Comparison of ENCODE assay signal across 15 cellular contexts in the genomic region with DNA sequence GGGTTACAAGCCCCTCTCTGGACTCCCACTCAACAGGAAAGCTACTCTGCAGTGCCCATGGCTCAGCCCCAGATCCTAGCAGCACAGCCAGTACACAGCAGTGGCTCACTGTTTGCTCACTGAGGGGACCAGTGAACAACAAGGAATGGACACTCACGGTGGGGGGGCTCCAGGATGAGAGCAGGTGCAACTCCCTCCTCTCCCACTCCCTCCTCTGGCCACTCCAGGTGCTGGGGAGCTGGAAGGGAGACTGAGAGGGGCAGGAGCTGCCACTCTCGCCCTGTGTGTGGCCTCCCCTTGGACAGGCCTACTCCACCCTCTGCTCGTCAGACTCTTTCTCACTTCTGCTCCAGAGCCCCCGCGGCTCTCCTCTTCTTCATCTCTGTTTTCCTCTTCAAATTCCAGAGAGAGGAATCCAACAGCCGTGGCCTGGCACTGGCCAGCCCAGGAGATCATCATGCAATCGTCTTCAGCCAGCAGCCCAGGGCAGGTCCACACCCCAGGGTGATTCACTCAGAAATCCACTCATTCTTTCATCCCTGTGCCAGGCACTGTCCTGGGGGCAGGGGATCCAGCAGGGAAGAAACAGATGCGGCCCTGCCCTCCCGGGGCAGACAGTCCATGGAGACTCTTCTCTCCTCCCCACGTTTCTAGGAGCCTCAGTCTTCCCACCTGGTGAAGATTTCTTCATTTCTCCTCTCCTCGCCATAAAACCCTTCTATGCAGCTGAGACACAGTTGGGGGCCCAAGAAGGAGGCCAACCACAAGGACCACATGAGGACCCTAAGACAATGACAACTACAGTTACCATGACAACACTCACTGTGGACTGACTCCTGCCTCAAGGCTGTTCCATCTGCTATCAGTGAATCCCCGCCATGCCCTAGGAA. TPM values are rescaled to one million over a fixed set of nuclear protein-coding genes. Genes with fewer than 3 reads are reported as not detected.
DNase-seq lines count a peak whose midpoint lies in the region; ATAC-seq and TF ChIP-seq lines count a peak whose summit lies in the region.
"Had no signal": no experiment of that assay in that cellular context is flagged by ENCODE, and none has a peak within 500 bp of the region (broad histone marks: within the 10 kb centered on the region; RNA-seq: fewer than 3 reads in every experiment).

No MANE protein-coding gene starts in this region.

- H3K36me3 ChIP-seq in Loucy (ENCODE audit: insufficient read depth, low read length) (no peaks in the 10 kb centered on the region), neural progenitor cell (no peaks in the 10 kb centered on the region)
- H3K36me3 ChIP-seq: HAP-1 had no signal

- DNase-seq in ELF-1 (ENCODE audit: low read depth, low spot score): peak; percentile 35
- peak; percentile 68 for DNase-seq in chondrocyte (ENCODE audit: low spot score)
- DNase-seq in neural progenitor cell (ENCODE audit: low spot score): no peak
- no peak for DNase-seq in medulla oblongata (ENCODE audit: extremely low spot score)
- DNase-seq in GM10248 (ENCODE audit: extremely low spot score): no peak
- DNase-seq in HT-29 (ENCODE audit: low spot score): no peak
- DNase-seq: caudate nucleus; KG1; NCI-H510A; SHP77; stimulated activated naive CD8-positive, alpha-beta T cell treated with anti-CD3 and anti-CD28 coated beads, Interleukin-15, Interleukin-2, amounts not matched to agents 100 U/mL and 50 U/mL, for 24 hours had no signal

- no peaks in the 10 kb centered on the region for H3K9me2 ChIP-seq in Loucy (replicated peaks; ENCODE audit: low read depth, low read length)

- H3K4me2 ChIP-seq in Loucy (ENCODE audit: low read depth, low read length, poor library complexity, severe bottlenecking) (no peak overlapping the region), neural progenitor cell (no peak overlapping the region)

- no peaks in the 10 kb centered on the region for H3K27me3 ChIP-seq in Loucy (ENCODE audit: insufficient read depth, low read length, poor library complexity, severe bottlenecking)
- no peaks in the 10 kb centered on the region for H3K27me3 ChIP-seq in neural progenitor cell

- H3K4me1 Mint-ChIP-seq in chondrocyte (ENCODE audit: low read depth) (peaks cover 8% of the 10 kb centered on the region), neural progenitor cell (peaks cover 23% of the 10 kb centered on the region)

- no peak overlapping the region for H3K27ac Mint-ChIP-seq in chondrocyte (ENCODE audit: unreplicated experiment)
- H3K27ac Mint-ChIP-seq in neural progenitor cell: peak overlapping the region; percentile 83

- no peaks in the 10 kb centered on the region for H4K20me1 ChIP-seq in Loucy (ENCODE audit: insufficient read depth, low read length, poor library complexity, severe bottlenecking)
- H4K20me1 ChIP-seq in neural progenitor cell (ENCODE audit: low read depth): no peaks in the 10 kb centered on the region

- H3K4me3 Mint-ChIP-seq in chondrocyte (ENCODE audit: unreplicated experiment) (no peak overlapping the region), neural progenitor cell (peak overlapping the region; percentile 43)

- H3K36me3 Mint-ChIP-seq in chondrocyte (ENCODE audit: low read depth) (no peaks in the 10 kb centered on the region), neural progenitor cell (no peaks in the 10 kb centered on the region)

- TF ChIP-seq CTCF in Loucy (conservative IDR thresholded peaks at IDR 0.05; ENCODE audit: low read length) (no peak), chondrocyte (IDR thresholded peaks at IDR 0.05) (no peak), neural progenitor cell (IDR thresholded peaks at IDR 0.05) (no peak), GM10248 (IDR thresholded peaks at IDR 0.05; ENCODE audit: control extremely low read depth, extremely low read depth, low read depth, missing control alignments) (no peak)

- no peak overlapping the region for H3K27ac ChIP-seq in neural progenitor cell
- H3K27ac ChIP-seq: parathyroid adenoma had no signal

- CTCF ChIA-PET in GM10248 (lab: Yijun Ruan, JAX): interaction anchor here (1.2 to 3.5 kb wide), 8 partner anchors 9 to 197 kb away, joined by 3 to 33 read pairs (median 6); partner anchors contain the start of gene CFAP20

- H3K9ac ChIP-seq in Loucy (ENCODE audit: low read depth, low read length, poor library complexity, severe bottlenecking): peak overlapping the region; percentile 38
- no peak overlapping the region for H3K9ac ChIP-seq in neural progenitor cell
- H3K9ac ChIP-seq: parathyroid adenoma had no signal

- POLR2A ChIA-PET in GM10248 (lab: Yijun Ruan, JAX): no interaction called here

- H3K4me1 ChIP-seq in Loucy (ENCODE audit: insufficient read depth, low read length, poor library complexity, severe bottlenecking) (peaks cover 34% of the 10 kb centered on the region), neural progenitor cell (peaks cover 14% of the 10 kb centered on the region)
- H3K4me1 ChIP-seq: HAP-1, parathyroid adenoma had no signal

- no peak overlapping the region for H3K4me3 ChIP-seq in Loucy (ENCODE audit: low read length, poor library complexity, severe bottlenecking)
- H3K4me3 ChIP-seq in neural progenitor cell: no peak overlapping the region
- H3K4me3 ChIP-seq: HAP-1 had no signal

- peaks cover 4% of the 10 kb centered on the region for H3K27me3 Mint-ChIP-seq in chondrocyte (ENCODE audit: low read depth)
- peaks cover 6% of the 10 kb centered on the region for H3K27me3 Mint-ChIP-seq in neural progenitor cell (ENCODE audit: insufficient read depth, low read depth)

- H3K9me3 Mint-ChIP-seq in chondrocyte (ENCODE audit: low read depth) (no peaks in the 10 kb centered on the region), neural progenitor cell (no peaks in the 10 kb centered on the region)

- ATAC-seq in HG03135 (IDR thresholded peaks at IDR 0.05; ENCODE audit: unreplicated experiment): no peak
- ATAC-seq: stimulated activated naive CD8-positive, alpha-beta T cell treated with anti-CD3 and anti-CD28 coated beads, Interleukin-15, Interleukin-2, amounts not matched to agents 100 U/mL and 50 U/mL, for 24 hours had no signal

- H3F3A ChIP-seq in Loucy (ENCODE audit: low read depth) (no peaks in the 10 kb centered on the region), neural progenitor cell (ENCODE audit: low read depth) (no peaks in the 10 kb centered on the region)

- H3K9me3 ChIP-seq in Loucy (ENCODE audit: insufficient read depth, low read depth, low read length) (no peaks in the 10 kb centered on the region), neural progenitor cell (ENCODE audit: low read depth) (no peaks in the 10 kb centered on the region)
- H3K9me3 ChIP-seq: HAP-1 had no signal

- H3K79me2 ChIP-seq in Loucy (ENCODE audit: insufficient read depth, low read length) (no peaks in the 10 kb centered on the region), neural progenitor cell (ENCODE audit: low read depth) (no peaks in the 10 kb centered on the region)
- H3K79me2 ChIP-seq: parathyroid adenoma had no signal

- H2AFZ ChIP-seq in Loucy (ENCODE audit: low read length) (no peak overlapping the region), neural progenitor cell (replicated peaks) (no peak overlapping the region)
- H2AFZ ChIP-seq: parathyroid adenoma had no signal

RNA-seq across cellular contexts. Expression of gene CFAP20, which starts 30.7 kb away (rescaled TPM):
- total RNA-seq in chondrocyte (26.0 to 32.9 TPM (median 26.5 TPM) in 3 replicates), neural progenitor cell (ENCODE audit: low replicate concordance) (93.6 and 93.8 TPM in 2 replicates)
- total RNA-seq in HT-29 (2014; rRNA removed; shearing (Covaris generic)): 75.4 and 76.2 TPM in 2 replicates

Comparison
In these comparisons a context has a peak if more than half of its experiments do, and no peak if none do; other contexts are left out.
1. DNase-seq: peak in ELF-1 (single experiment) and chondrocyte (single experiment); none in neural progenitor cell (single experiment), medulla oblongata (single experiment), GM10248 (single experiment) and HT-29 (single experiment).